In the genomic region with DNA sequence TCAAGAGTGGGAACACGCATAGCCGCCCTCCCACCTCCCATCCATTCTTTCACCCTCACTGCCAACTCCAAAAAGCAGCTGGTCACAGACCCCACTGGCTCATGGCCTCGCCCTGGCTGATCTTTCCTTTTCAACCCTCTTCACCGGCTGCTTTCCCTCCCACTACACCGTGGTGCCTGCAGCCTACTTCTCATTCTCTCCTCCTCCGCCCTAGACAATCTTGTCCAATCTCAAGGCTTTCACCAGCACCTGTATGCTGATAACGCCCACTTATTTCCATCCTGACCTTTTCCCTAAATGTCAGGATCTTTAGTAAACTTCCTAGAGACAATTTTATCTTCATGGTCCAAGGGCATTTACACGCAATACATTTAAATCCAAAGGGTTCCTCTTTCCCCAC, we compare ENCODE assay signal across 2 cellular contexts. TPM values are rescaled to one million over a fixed set of nuclear protein-coding genes. Genes with fewer than 3 reads are reported as not detected.
"Had no signal": no experiment of that assay in that cellular context is flagged by ENCODE, and none has a peak within 500 bp of the region (broad histone marks: within the 10 kb centered on the region; RNA-seq: fewer than 3 reads in every experiment).

No MANE protein-coding gene starts in this region.

RNA-seq across cellular contexts. Expression of a gene that starts 50.6 kb away (rescaled TPM):
- total RNA-seq: PC-9, SJCRH30 had no signal
